In the genomic region with DNA sequence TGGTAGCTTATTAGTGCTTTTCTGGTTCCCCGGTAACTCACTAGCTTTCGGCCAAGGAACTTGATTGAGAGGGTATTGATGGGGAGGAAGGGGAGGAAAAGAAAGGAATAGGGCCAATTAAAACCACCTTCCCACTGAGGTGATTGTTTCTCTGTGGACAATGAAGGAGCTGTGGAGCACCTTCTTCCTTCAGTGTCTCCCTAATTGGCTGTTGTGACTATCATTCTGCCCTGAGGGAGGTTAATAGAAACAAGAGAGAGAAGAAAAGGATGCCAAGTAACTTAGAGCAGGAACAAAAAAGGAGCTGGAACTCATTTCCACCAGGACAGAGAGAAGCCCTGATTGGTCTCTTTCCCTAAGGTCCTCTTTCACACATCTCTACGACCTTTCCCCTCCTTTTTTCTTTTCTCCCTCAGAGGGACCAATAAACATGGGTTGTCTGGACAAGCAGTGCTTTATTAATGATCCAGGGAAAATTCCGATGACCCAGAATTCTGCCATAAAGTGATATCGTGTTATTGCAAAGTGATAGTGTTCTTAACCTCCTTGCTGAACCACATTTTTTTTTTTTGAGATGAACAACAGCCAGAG, we compare ENCODE assay signal across 19 cellular contexts.
"Had no signal": no experiment of that assay in that cellular context is flagged by ENCODE, and none has a peak within 500 bp of the region (broad histone marks: within the 10 kb centered on the region; RNA-seq: fewer than 3 reads in every experiment).

No MANE protein-coding gene starts in this region.

- H3K9me2 ChIP-seq: SK-N-SH had no signal

- H3K4me3 ChIP-seq: cardiac muscle cell, colonic mucosa, esophagus muscularis mucosa, lung, right atrium auricular region, skin epidermis, testis, upper lobe of left lung had no signal

- DNase-seq: activated naive CD4-positive, alpha-beta T cell treated with anti-CD3 and anti-CD28 coated beads, Interleukin-2, amount 10 ng/mL, durations not matched to agents 7 days and 5 days; activated T-cell treated with anti-CD3 and anti-CD28 coated beads for 4 hours; colonic mucosa; head of caudate nucleus; immature natural killer cell; left cardiac atrium; naive B cell; nucleus accumbens; SK-N-SH; stimulated activated naive CD8-positive, alpha-beta T cell treated with anti-CD3 and anti-CD28 coated beads, Interleukin-15, amount 100 ng/mL, for 72 hours; T-cell; T-helper 9 cell; testis; upper lobe of left lung had no signal

- H3K27ac ChIP-seq: cardiac muscle cell, colonic mucosa, esophagus muscularis mucosa, right atrium auricular region, upper lobe of left lung had no signal

- H3K9me3 ChIP-seq: colonic mucosa, esophagus muscularis mucosa, right atrium auricular region, SK-N-SH, testis, upper lobe of left lung had no signal

- H3K4me2 ChIP-seq: SK-N-SH had no signal

- H3K36me3 ChIP-seq: cardiac muscle cell, colonic mucosa, esophagus muscularis mucosa, right atrium auricular region, upper lobe of left lung had no signal

- H3K9ac ChIP-seq: SK-N-SH had no signal

- H3K4me1 ChIP-seq: colonic mucosa had no signal

- H3K27me3 ChIP-seq: cardiac muscle cell, colonic mucosa, esophagus muscularis mucosa, right atrium auricular region, testis, upper lobe of left lung had no signal
